9 cellular contexts compared by ENCODE assay signal in the genomic region with DNA sequence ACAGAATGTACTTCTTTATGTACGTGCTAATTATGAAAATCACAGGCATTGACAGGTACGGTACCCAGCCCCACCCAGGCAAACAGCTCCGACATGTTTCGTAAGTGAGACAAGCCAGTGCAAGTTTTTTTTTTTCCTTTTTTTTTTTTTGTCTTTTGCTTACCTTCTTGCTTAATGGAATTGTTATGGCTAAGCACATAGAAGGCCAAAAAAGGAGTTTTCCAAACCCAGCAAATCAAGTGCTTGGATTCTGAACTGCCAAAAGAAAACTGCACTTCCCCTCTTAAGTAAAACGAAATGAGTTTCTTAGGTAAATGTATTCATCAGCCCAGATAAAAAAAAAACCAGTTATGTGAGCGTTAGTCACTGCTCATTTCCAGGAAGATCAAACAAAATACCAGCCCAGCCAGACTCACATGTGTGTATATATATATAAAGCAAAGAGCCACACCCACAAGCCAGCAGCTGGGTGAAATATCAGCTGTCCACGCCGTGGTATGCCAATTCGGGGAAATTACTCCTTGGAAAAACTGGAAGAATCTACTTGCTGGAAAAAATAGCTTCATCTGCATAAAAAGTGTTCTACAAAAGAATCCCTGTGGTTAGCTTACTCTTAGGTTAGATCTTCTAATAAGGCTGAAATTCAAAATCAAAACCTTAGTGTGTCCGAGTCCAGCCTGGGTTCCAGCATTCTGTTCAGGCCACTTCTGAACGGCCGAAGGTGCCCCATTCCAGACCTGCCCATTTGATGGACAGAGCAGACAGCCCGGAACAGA. TPM values are rescaled to one million over a fixed set of nuclear protein-coding genes. Genes with fewer than 3 reads are reported as not detected.
DNase-seq lines count a peak whose midpoint lies in the region; ATAC-seq and TF ChIP-seq lines count a peak whose summit lies in the region.
"Had no signal": no experiment of that assay in that cellular context is flagged by ENCODE, and none has a peak within 500 bp of the region (broad histone marks: within the 10 kb centered on the region; RNA-seq: fewer than 3 reads in every experiment).

No MANE protein-coding gene starts in this region.

- H3K9me3 Mint-ChIP-seq in activated CD4-positive, alpha-beta T cell treated with anti-CD3 and anti-CD28 coated beads for 36 hours (ENCODE audit: low read depth): no peaks in the 10 kb centered on the region
- H3K9me3 Mint-ChIP-seq in endodermal cell (no peaks in the 10 kb centered on the region), nephron (peaks cover 2% of the 10 kb centered on the region)

- H3K36me3 ChIP-seq in endodermal cell (ENCODE audit: control insufficient read depth, insufficient read depth, low read length): peaks cover 70% of the 10 kb centered on the region

- no peak overlapping the region for H3K27ac ChIP-seq in endodermal cell (ENCODE audit: low read depth, low read length)
- H3K27ac ChIP-seq: C4-2B had no signal

- peak overlapping the region; percentile 90 for H3K27ac Mint-ChIP-seq in activated CD4-positive, alpha-beta T cell treated with anti-CD3 and anti-CD28 coated beads for 36 hours
- H3K27ac Mint-ChIP-seq in endodermal cell: no peak overlapping the region
- peak overlapping the region; percentile 10 to 47 (median 29) for H3K27ac Mint-ChIP-seq in nephron

- POLR2A ChIA-PET in activated CD4-positive, alpha-beta T cell treated with anti-CD3 and anti-CD28 coated beads for 36 hours (lab: Charles Lee): interaction anchor here (0.6 to 2.4 kb wide), 12 partner anchors 9 to 592 kb away, joined by 3 to 9 read pairs (median 4); partner anchors contain the start of gene KLF6

- TF ChIP-seq CTCF in endodermal cell (conservative IDR thresholded peaks at IDR 0.05) (no peak), nephron (IDR thresholded peaks at IDR 0.05; ENCODE audit: unreplicated experiment in 3 of 3) (no peak)

- no peaks in the 10 kb centered on the region for H3K27me3 ChIP-seq in endodermal cell (ENCODE audit: control insufficient read depth, insufficient read depth, low read length, poor library complexity, severe bottlenecking)

- H3K9me3 ChIP-seq in endodermal cell (ENCODE audit: control insufficient read depth, low read length): no peaks in the 10 kb centered on the region

- peaks cover 67% of the 10 kb centered on the region for H3K4me1 Mint-ChIP-seq in activated CD4-positive, alpha-beta T cell treated with anti-CD3 and anti-CD28 coated beads for 36 hours
- H3K4me1 Mint-ChIP-seq in endodermal cell: peaks cover 55% of the 10 kb centered on the region
- H3K4me1 Mint-ChIP-seq in nephron: peaks cover 60% of the 10 kb centered on the region

- H3K27me3 Mint-ChIP-seq in activated CD4-positive, alpha-beta T cell treated with anti-CD3 and anti-CD28 coated beads for 36 hours: no peaks in the 10 kb centered on the region
- H3K27me3 Mint-ChIP-seq in endodermal cell (ENCODE audit: insufficient read depth) (no peaks in the 10 kb centered on the region), nephron (ENCODE audit: low read depth) (no peaks in the 10 kb centered on the region)

- intact Hi-C loops in activated CD4-positive, alpha-beta T cell treated with anti-CD3 and anti-CD28 coated beads for 36 hours (cut with DNase I, micrococcal nuclease): loop anchor here (1.0 to 5.0 kb wide), 9 partner anchors 16 to 874 kb away; no protein-coding TSS in a partner anchor

- H3K4me3 Mint-ChIP-seq in activated CD4-positive, alpha-beta T cell treated with anti-CD3 and anti-CD28 coated beads for 36 hours: peak overlapping the region; percentile 62
- H3K4me3 Mint-ChIP-seq in endodermal cell: no peak overlapping the region
- peak overlapping the region in 2 of 3 experiments; percentile 28 to 60 for H3K4me3 Mint-ChIP-seq in nephron

- DNase-seq in activated CD4-positive, alpha-beta T cell treated with anti-CD3 and anti-CD28 coated beads for 36 hours: peak; percentile 71
- DNase-seq in activated CD4-positive, alpha-beta T cell treated with anti-CD3 and anti-CD28 coated beads, Interleukin-2, amount 50 U/mL, for 4 hours: no peak
- peak; percentile 46 to 63 for DNase-seq in activated CD4-positive, alpha-beta T cell treated with anti-CD3 and anti-CD28 coated beads, Interleukin-2, amount 50 U/mL, for 48 hours
- peak; percentile 51 for DNase-seq in endodermal cell
- no peak for DNase-seq in GOT3 (lab: John Stamatoyannopoulos, UW)
- DNase-seq in COR-L47 (lab: John Stamatoyannopoulos, UW): no peak

- H3K4me1 ChIP-seq in endodermal cell (ENCODE audit: control insufficient read depth, insufficient read depth, low read length): peaks cover 31% of the 10 kb centered on the region

- peak; percentile 68 for ATAC-seq in activated CD4-positive, alpha-beta T cell treated with anti-CD3 and anti-CD28 coated beads for 36 hours
- ATAC-seq in GM19328 (IDR thresholded peaks at IDR 0.05; ENCODE audit: unreplicated experiment): no peak

- peak overlapping the region; percentile 37 for H3K4me3 ChIP-seq in endodermal cell (ENCODE audit: low read length)

- H3K9ac ChIP-seq in endodermal cell (ENCODE audit: extremely low read depth, low read length, poor library complexity, severe bottlenecking): no peak overlapping the region

- 93 to 94% methylated on average over 9 to 13 of the region's 13 CpGs for WGBS in endodermal cell (ENCODE audit: insufficient coverage in 1 of 2, insufficient read length in 1 of 2), 2 experiments

- CTCF ChIA-PET in activated CD4-positive, alpha-beta T cell treated with anti-CD3 and anti-CD28 coated beads for 36 hours (lab: Charles Lee): interaction anchor here (0.6 to 1.7 kb wide), 6 partner anchors 12 to 300 kb away, joined by 3 to 6 read pairs (median 3); no protein-coding TSS in a partner anchor

- peaks cover 70% of the 10 kb centered on the region for H3K36me3 Mint-ChIP-seq in activated CD4-positive, alpha-beta T cell treated with anti-CD3 and anti-CD28 coated beads for 36 hours (ENCODE audit: low read depth)
- H3K36me3 Mint-ChIP-seq in endodermal cell (ENCODE audit: low read depth) (peaks cover 63% of the 10 kb centered on the region), nephron (ENCODE audit: low read depth) (peaks cover 77% of the 10 kb centered on the region)

RNA-seq across cellular contexts. Expression of gene KLF6, which starts 8.0 kb away (rescaled TPM):
- 100 to 1,000 TPM; 107 to 114 TPM for total RNA-seq in activated CD4-positive, alpha-beta T cell treated with anti-CD3 and anti-CD28 coated beads for 36 hours
- 10 to 100 TPM; 59.0 to 71.2 TPM for total RNA-seq in endodermal cell
- polyA plus RNA-seq in endodermal cell (2013, experiment 1 of 2): 36.4 TPM
- polyA plus RNA-seq in endodermal cell (2013, experiment 2 of 2): 43.6 TPM

Comparison
In these comparisons a context has a peak if more than half of its experiments do, and no peak if none do; other contexts are left out.
1. DNase-seq: peak in activated CD4-positive, alpha-beta T cell treated with anti-CD3 and anti-CD28 coated beads for 36 hours (single experiment), activated CD4-positive, alpha-beta T cell treated with anti-CD3 and anti-CD28 coated beads, Interleukin-2, amount 50 U/mL, for 48 hours (2 of 2) and endodermal cell (single experiment); none in activated CD4-positive, alpha-beta T cell treated with anti-CD3 and anti-CD28 coated beads, Interleukin-2, amount 50 U/mL, for 4 hours (0 of 2), GOT3 (single experiment) and COR-L47 (single experiment).